Comparison of ENCODE assay signal across 22 cellular contexts in genomic region chr3:188370081-188370830, GRCh38.
DNase-seq lines count a peak whose midpoint lies in the region; ATAC-seq and TF ChIP-seq lines count a peak whose summit lies in the region.
"Had no signal": no experiment of that assay in that cellular context is flagged by ENCODE, and none has a peak within 500 bp of the region (broad histone marks: within the 10 kb centered on the region; RNA-seq: fewer than 3 reads in every experiment).

No MANE protein-coding gene starts in this region.

- H3K9me3 Mint-ChIP-seq in activated CD4-positive, alpha-beta T cell treated with anti-CD3 and anti-CD28 coated beads for 36 hours (ENCODE audit: low read depth), result no peaks in the 10 kb centered on the region
- H3K9me3 Mint-ChIP-seq in activated CD4-positive, alpha-beta T cell treated with anti-CD3 and anti-CD28 coated beads, Interleukin-2, amount 10 ng/mL, durations not matched to agents 7 days and 5 days, result no peaks in the 10 kb centered on the region
- H3K9me3 Mint-ChIP-seq in progenitor cell of endocrine pancreas (ENCODE audit: low read depth), result no peaks in the 10 kb centered on the region
- H3K9me3 Mint-ChIP-seq: dendritic cell treated with granulocyte-macrophage colony-stimulating factor and Interleukin-4, amounts not matched to agents 40 ng/mL and 50 ng/mL, for 4 days had no signal

- no peak for TF ChIP-seq CTCF in epithelial cell of esophagus (IDR thresholded peaks at IDR 0.05; ENCODE audit: insufficient read depth, low read depth, low read length, missing control alignments)
- no peak for TF ChIP-seq CTCF in progenitor cell of endocrine pancreas (IDR thresholded peaks at IDR 0.05; ENCODE audit: unreplicated experiment)

- no peak overlapping the region for H3K4me3 Mint-ChIP-seq in activated CD4-positive, alpha-beta T cell treated with anti-CD3 and anti-CD28 coated beads for 36 hours
- H3K4me3 Mint-ChIP-seq in activated CD4-positive, alpha-beta T cell treated with anti-CD3 and anti-CD28 coated beads, Interleukin-2, amount 10 ng/mL, durations not matched to agents 7 days and 5 days, result no peak overlapping the region
- no peak overlapping the region for H3K4me3 Mint-ChIP-seq in progenitor cell of endocrine pancreas (ENCODE audit: low read depth)
- H3K4me3 Mint-ChIP-seq: activated naive CD8-positive, alpha-beta T cell treated with anti-CD3 and anti-CD28 coated beads, Interleukin-2, amount 10 ng/mL, durations not matched to agents 7 days and 5 days; dendritic cell treated with granulocyte-macrophage colony-stimulating factor and Interleukin-4, amounts not matched to agents 40 ng/mL and 50 ng/mL, for 4 days had no signal

- H3K36me3 Mint-ChIP-seq in activated CD4-positive, alpha-beta T cell treated with anti-CD3 and anti-CD28 coated beads for 36 hours (ENCODE audit: low read depth), result peaks cover 1% of the 10 kb centered on the region
- peaks cover under 1% of the 10 kb centered on the region for H3K36me3 Mint-ChIP-seq in activated CD4-positive, alpha-beta T cell treated with anti-CD3 and anti-CD28 coated beads, Interleukin-2, amount 10 ng/mL, durations not matched to agents 7 days and 5 days (ENCODE audit: low read depth)
- H3K36me3 Mint-ChIP-seq in progenitor cell of endocrine pancreas (ENCODE audit: insufficient read depth), result peaks cover 7% of the 10 kb centered on the region

- H3K27ac Mint-ChIP-seq in activated CD4-positive, alpha-beta T cell treated with anti-CD3 and anti-CD28 coated beads for 36 hours, result no peak overlapping the region
- no peak overlapping the region for H3K27ac Mint-ChIP-seq in activated CD4-positive, alpha-beta T cell treated with anti-CD3 and anti-CD28 coated beads, Interleukin-2, amount 10 ng/mL, durations not matched to agents 7 days and 5 days
- peak overlapping the region; percentile 29 for H3K27ac Mint-ChIP-seq in progenitor cell of endocrine pancreas
- H3K27ac Mint-ChIP-seq: activated naive CD8-positive, alpha-beta T cell treated with anti-CD3 and anti-CD28 coated beads, Interleukin-2, amount 10 ng/mL, durations not matched to agents 7 days and 5 days; dendritic cell treated with granulocyte-macrophage colony-stimulating factor and Interleukin-4, amounts not matched to agents 40 ng/mL and 50 ng/mL, for 4 days had no signal

- POLR2A ChIA-PET in activated CD4-positive, alpha-beta T cell treated with anti-CD3 and anti-CD28 coated beads for 36 hours (lab: Charles Lee), result interaction anchor here (0.6 to 1.0 kb wide), 3 partner anchors 104 to 629 kb away, joined by 3 to 5 read pairs (median 4); no protein-coding TSS in a partner anchor
- POLR2A ChIA-PET in activated CD4-positive, alpha-beta T cell treated with anti-CD3 and anti-CD28 coated beads, Interleukin-2, amount 10 ng/mL, durations not matched to agents 7 days and 5 days (lab: Charles Lee), result no interaction called here

- CTCF ChIA-PET in activated CD4-positive, alpha-beta T cell treated with anti-CD3 and anti-CD28 coated beads for 36 hours (lab: Charles Lee), result interaction anchor here (0.8 to 1.0 kb wide), 2 partner anchors 25 to 630 kb away, joined by 3 read pairs; no protein-coding TSS in a partner anchor
- CTCF ChIA-PET in activated CD4-positive, alpha-beta T cell treated with anti-CD3 and anti-CD28 coated beads, Interleukin-2, amount 10 ng/mL, durations not matched to agents 7 days and 5 days (lab: Charles Lee), result interaction anchor here (1.0 to 1.5 kb wide), 3 partner anchors 39 to 630 kb away, joined by 3 read pairs; no protein-coding TSS in a partner anchor

- peak; percentile 60 for ATAC-seq in activated CD4-positive, alpha-beta T cell treated with anti-CD3 and anti-CD28 coated beads for 36 hours
- peak; percentile 55 for ATAC-seq in HG02759 (IDR thresholded peaks at IDR 0.05; ENCODE audit: unreplicated experiment)
- ATAC-seq in HG03565 (IDR thresholded peaks at IDR 0.05; ENCODE audit: unreplicated experiment), result no peak
- no peak for ATAC-seq in HG02973 (IDR thresholded peaks at IDR 0.05; ENCODE audit: unreplicated experiment)
- ATAC-seq: GM12878, Panc1, right cardiac atrium had no signal

- intact Hi-C loops in activated CD4-positive, alpha-beta T cell treated with anti-CD3 and anti-CD28 coated beads for 36 hours (cut with DNase I, micrococcal nuclease), result no loop called here

- H3K27me3 Mint-ChIP-seq in activated CD4-positive, alpha-beta T cell treated with anti-CD3 and anti-CD28 coated beads for 36 hours, result no peaks in the 10 kb centered on the region
- H3K27me3 Mint-ChIP-seq in activated CD4-positive, alpha-beta T cell treated with anti-CD3 and anti-CD28 coated beads, Interleukin-2, amount 10 ng/mL, durations not matched to agents 7 days and 5 days, result no peaks in the 10 kb centered on the region
- H3K27me3 Mint-ChIP-seq in progenitor cell of endocrine pancreas, result no peaks in the 10 kb centered on the region
- H3K27me3 Mint-ChIP-seq: activated naive CD8-positive, alpha-beta T cell treated with anti-CD3 and anti-CD28 coated beads, Interleukin-2, amount 10 ng/mL, durations not matched to agents 7 days and 5 days; dendritic cell treated with granulocyte-macrophage colony-stimulating factor and Interleukin-4, amounts not matched to agents 40 ng/mL and 50 ng/mL, for 4 days had no signal

- H3K4me1 Mint-ChIP-seq in activated CD4-positive, alpha-beta T cell treated with anti-CD3 and anti-CD28 coated beads for 36 hours, result peaks cover 14% of the 10 kb centered on the region
- no peaks in the 10 kb centered on the region for H3K4me1 Mint-ChIP-seq in activated CD4-positive, alpha-beta T cell treated with anti-CD3 and anti-CD28 coated beads, Interleukin-2, amount 10 ng/mL, durations not matched to agents 7 days and 5 days
- peaks cover 21% of the 10 kb centered on the region for H3K4me1 Mint-ChIP-seq in progenitor cell of endocrine pancreas (ENCODE audit: low read depth)

- DNase-seq in activated CD4-positive, alpha-beta T cell treated with anti-CD3 and anti-CD28 coated beads for 36 hours, result peak; percentile 25
- no peak for DNase-seq in activated CD4-positive, alpha-beta T cell treated with anti-CD3 and anti-CD28 coated beads, Interleukin-2, amount 10 ng/mL, durations not matched to agents 7 days and 5 days
- peak; percentile 54 for DNase-seq in epithelial cell of esophagus (ENCODE audit: low read depth)
- DNase-seq in progenitor cell of endocrine pancreas (ENCODE audit: low spot score, unreplicated experiment), result no peak
- DNase-seq in COLO829 (ENCODE audit: low spot score), result no peak
- DNase-seq: 8988T; activated CD4-positive, alpha-beta T cell treated with anti-CD3 and anti-CD28 coated beads, Interleukin-2, amount 50 U/mL, for 1 hour; activated naive CD8-positive, alpha-beta T cell treated with anti-CD3 and anti-CD28 coated beads, Interleukin-2, amount 10 ng/mL, durations not matched to agents 7 days and 5 days; activated T-cell treated with anti-CD3 and anti-CD28 coated beads for 4 hours; GF-D8; glutamatergic neuron; NCI-H146; NCI-H774; right cardiac atrium; SK-N-SH had no signal

- no peak overlapping the region for H3K4me3 ChIP-seq in epithelial cell of esophagus (ENCODE audit: low read length)
- H3K4me3 ChIP-seq: BLaER1, GM12878 had no signal

Comparison
In these comparisons a context has a peak if more than half of its experiments do, and no peak if none do; other contexts are left out.
1. DNase-seq: peak in activated CD4-positive, alpha-beta T cell treated with anti-CD3 and anti-CD28 coated beads for 36 hours (single experiment) and epithelial cell of esophagus (single experiment); none in activated CD4-positive, alpha-beta T cell treated with anti-CD3 and anti-CD28 coated beads, Interleukin-2, amount 10 ng/mL, durations not matched to agents 7 days and 5 days (single experiment), progenitor cell of endocrine pancreas (single experiment) and COLO829 (single experiment).
2. ATAC-seq: peak in activated CD4-positive, alpha-beta T cell treated with anti-CD3 and anti-CD28 coated beads for 36 hours (single experiment) and HG02759 (single experiment); none in HG03565 (single experiment) and HG02973 (single experiment).